11 cellular contexts compared by ENCODE assay signal in the genomic region with DNA sequence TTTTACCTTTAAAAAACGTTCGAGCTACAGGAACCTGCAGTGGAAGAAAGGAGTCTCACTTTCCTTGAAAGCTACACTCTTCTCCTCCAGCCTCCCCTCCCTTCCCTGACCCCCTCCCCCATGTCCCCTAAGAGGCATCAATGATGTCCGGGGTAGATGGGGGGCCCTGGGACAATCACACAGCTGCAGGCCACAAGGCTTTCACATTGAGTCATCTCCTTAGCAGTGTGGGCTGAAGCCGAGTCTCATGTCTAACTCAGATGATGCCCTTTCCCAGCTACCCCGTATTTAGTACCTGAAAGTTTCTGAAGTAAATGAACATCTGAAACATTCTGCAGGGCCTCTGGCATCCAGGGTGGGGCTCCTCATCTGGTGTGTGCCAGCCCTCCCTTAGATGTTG. TPM values are rescaled to one million over a fixed set of nuclear protein-coding genes. Genes with fewer than 3 reads are reported as not detected.
DNase-seq lines count a peak whose midpoint lies in the region; ATAC-seq lines count a peak whose summit lies in the region.
"Had no signal": no experiment of that assay in that cellular context is flagged by ENCODE, and none has a peak within 500 bp of the region (broad histone marks: within the 10 kb centered on the region; RNA-seq: fewer than 3 reads in every experiment).

No MANE protein-coding gene starts in this region.

- H3K27ac Mint-ChIP-seq in activated CD8-positive, alpha-beta memory T cell treated with anti-CD3 and anti-CD28 coated beads, Interleukin-2, amount 10 ng/mL, durations not matched to agents 7 days and 5 days, result no peak overlapping the region
- H3K27ac Mint-ChIP-seq in stimulated activated memory B cell treated with anti-CD40 and anti-IgM and Interleukin-4, amounts not matched to agents 10 μg/mL and 1 μg/mL and 100 μg/mL, for 72 hours, result no peak overlapping the region
- peak overlapping the region in 2 of 8 donors; percentile 17 to 19 for H3K27ac Mint-ChIP-seq in CD8-positive, alpha-beta memory T cell
- H3K27ac Mint-ChIP-seq: dendritic cell treated with granulocyte-macrophage colony-stimulating factor and Interleukin-4, amounts not matched to agents 40 ng/mL and 50 ng/mL, for 4 days had no signal

- no peaks in the 10 kb centered on the region for H3K27me3 ChIP-seq in CD8-positive, alpha-beta memory T cell (ENCODE audit: insufficient read depth, low read length, poor library complexity, severe bottlenecking)

- DNase-seq in activated CD8-positive, alpha-beta memory T cell treated with anti-CD3 and anti-CD28 coated beads, Interleukin-2, amount 10 ng/mL, durations not matched to agents 7 days and 5 days, result peak; percentile 82
- no peak for DNase-seq in activated CD8-positive, alpha-beta memory T cell treated with anti-CD3 and anti-CD28 coated beads, Interleukin-2, amount 50 U/mL, for 4 hours
- DNase-seq in RPMI7951 (ENCODE audit: low read depth) (peak; percentile 55), germinal center (ENCODE audit: low spot score) (no peak), NCI-H2196 (lab: John Stamatoyannopoulos, UW; ENCODE audit: unreplicated experiment) (no peak)
- no peak for DNase-seq in CD8-positive, alpha-beta memory T cell

- H3K4me1 Mint-ChIP-seq in activated CD8-positive, alpha-beta memory T cell treated with anti-CD3 and anti-CD28 coated beads, Interleukin-2, amount 10 ng/mL, durations not matched to agents 7 days and 5 days, result peaks cover 58% of the 10 kb centered on the region
- peaks cover 67% of the 10 kb centered on the region for H3K4me1 Mint-ChIP-seq in stimulated activated memory B cell treated with anti-CD40 and anti-IgM and Interleukin-4, amounts not matched to agents 10 μg/mL and 1 μg/mL and 100 μg/mL, for 72 hours
- H3K4me1 Mint-ChIP-seq in CD8-positive, alpha-beta memory T cell, result peaks cover 65 to 74% (median 71%) of the 10 kb centered on the region in 3 donors

- H3K4me3 Mint-ChIP-seq in activated CD8-positive, alpha-beta memory T cell treated with anti-CD3 and anti-CD28 coated beads, Interleukin-2, amount 10 ng/mL, durations not matched to agents 7 days and 5 days, result no peak overlapping the region
- H3K4me3 Mint-ChIP-seq in stimulated activated memory B cell treated with anti-CD40 and anti-IgM and Interleukin-4, amounts not matched to agents 10 μg/mL and 1 μg/mL and 100 μg/mL, for 72 hours, result no peak overlapping the region
- H3K4me3 Mint-ChIP-seq in CD8-positive, alpha-beta memory T cell, result peak overlapping the region in 1 of 7 donors; percentile 15
- H3K4me3 Mint-ChIP-seq: dendritic cell treated with granulocyte-macrophage colony-stimulating factor and Interleukin-4, amounts not matched to agents 40 ng/mL and 50 ng/mL, for 4 days had no signal

- no peaks in the 10 kb centered on the region for H3K9me3 ChIP-seq in CD8-positive, alpha-beta memory T cell (ENCODE audit: low read length)

- CTCF ChIA-PET in activated CD8-positive, alpha-beta memory T cell treated with anti-CD3 and anti-CD28 coated beads, Interleukin-2, amount 10 ng/mL, durations not matched to agents 7 days and 5 days (lab: Charles Lee), result interaction anchor here (0.9 to 2.0 kb wide), 4 partner anchors 10 to 115 kb away, joined by 3 to 7 read pairs (median 3); no protein-coding TSS in a partner anchor
- CTCF ChIA-PET in CD8-positive, alpha-beta memory T cell (lab: Charles Lee), result interaction anchor here (0.8 to 1.1 kb wide), 2 partner anchors 24 to 244 kb away, joined by 3 read pairs; no protein-coding TSS in a partner anchor

- H3K9me3 Mint-ChIP-seq in activated CD8-positive, alpha-beta memory T cell treated with anti-CD3 and anti-CD28 coated beads, Interleukin-2, amount 10 ng/mL, durations not matched to agents 7 days and 5 days (ENCODE audit: low read depth), result no peaks in the 10 kb centered on the region
- no peaks in the 10 kb centered on the region for H3K9me3 Mint-ChIP-seq in stimulated activated memory B cell treated with anti-CD40 and anti-IgM and Interleukin-4, amounts not matched to agents 10 μg/mL and 1 μg/mL and 100 μg/mL, for 72 hours
- no peaks in the 10 kb centered on the region for H3K9me3 Mint-ChIP-seq in CD8-positive, alpha-beta memory T cell
- H3K9me3 Mint-ChIP-seq: dendritic cell treated with granulocyte-macrophage colony-stimulating factor and Interleukin-4, amounts not matched to agents 40 ng/mL and 50 ng/mL, for 4 days had no signal

- H3K27ac ChIP-seq in CD8-positive, alpha-beta memory T cell (ENCODE audit: low read depth, low read length), result no peak overlapping the region
- H3K27ac ChIP-seq: RWPE1 had no signal

- H3K4me1 ChIP-seq in CD8-positive, alpha-beta memory T cell (ENCODE audit: insufficient read depth, low read length), result peaks cover 32% of the 10 kb centered on the region

- POLR2A ChIA-PET in CD8-positive, alpha-beta memory T cell (lab: Charles Lee), result no interaction called here

- peaks cover 68% of the 10 kb centered on the region for H3K27me3 Mint-ChIP-seq in activated CD8-positive, alpha-beta memory T cell treated with anti-CD3 and anti-CD28 coated beads, Interleukin-2, amount 10 ng/mL, durations not matched to agents 7 days and 5 days
- H3K27me3 Mint-ChIP-seq in stimulated activated memory B cell treated with anti-CD40 and anti-IgM and Interleukin-4, amounts not matched to agents 10 μg/mL and 1 μg/mL and 100 μg/mL, for 72 hours, result no peaks in the 10 kb centered on the region
- no peaks in the 10 kb centered on the region for H3K27me3 Mint-ChIP-seq in CD8-positive, alpha-beta memory T cell

- peak; percentile 74 for ATAC-seq in activated CD8-positive, alpha-beta memory T cell treated with anti-CD3 and anti-CD28 coated beads, Interleukin-2, amount 10 ng/mL, durations not matched to agents 7 days and 5 days
- ATAC-seq in HG02623 (IDR thresholded peaks at IDR 0.05; ENCODE audit: unreplicated experiment), result peak; percentile 80
- peak; percentile 91 for ATAC-seq in stimulated activated memory B cell treated with anti-CD40 and anti-IgM and Interleukin-4, amounts not matched to agents 10 μg/mL and 1 μg/mL and 100 μg/mL, for 72 hours

- no peak overlapping the region for H3K4me3 ChIP-seq in CD8-positive, alpha-beta memory T cell (ENCODE audit: low read length)

- H3K36me3 Mint-ChIP-seq in activated CD8-positive, alpha-beta memory T cell treated with anti-CD3 and anti-CD28 coated beads, Interleukin-2, amount 10 ng/mL, durations not matched to agents 7 days and 5 days, result no peaks in the 10 kb centered on the region
- no peaks in the 10 kb centered on the region for H3K36me3 Mint-ChIP-seq in stimulated activated memory B cell treated with anti-CD40 and anti-IgM and Interleukin-4, amounts not matched to agents 10 μg/mL and 1 μg/mL and 100 μg/mL, for 72 hours
- H3K36me3 Mint-ChIP-seq in CD8-positive, alpha-beta memory T cell, result no peaks in the 10 kb centered on the region

- H3K36me3 ChIP-seq in CD8-positive, alpha-beta memory T cell (ENCODE audit: insufficient read depth, low read length), result no peaks in the 10 kb centered on the region

RNA-seq across cellular contexts. Expression of gene GPR25, which starts 6.3 kb away (rescaled TPM):
- total RNA-seq in activated CD8-positive, alpha-beta memory T cell treated with anti-CD3 and anti-CD28 coated beads, Interleukin-2, amount 10 ng/mL, durations not matched to agents 7 days and 5 days, result under 1 TPM in 1 of 2 experiments, not detected in 1; 0.35 TPM
- not detected in 2 replicates for total RNA-seq in RPMI7951 (2014; rRNA removed; shearing (Covaris generic))
- total RNA-seq in CD8-positive, alpha-beta memory T cell, result under 1 TPM; 0.18 to 0.44 TPM
- 34.0 TPM for polyA plus RNA-seq in CD8-positive, alpha-beta memory T cell
- polyA plus RNA-seq: neural cell had no signal

RNA-seq across cellular contexts. Expression of gene INAVA, which starts 28.2 kb away (rescaled TPM):
- total RNA-seq in activated CD8-positive, alpha-beta memory T cell treated with anti-CD3 and anti-CD28 coated beads, Interleukin-2, amount 10 ng/mL, durations not matched to agents 7 days and 5 days, result 1 to 10 TPM in 1 of 2 experiments, under 1 TPM in 1; 0.15 to 2.6 TPM
- 18.0 and 19.9 TPM in 2 replicates for total RNA-seq in RPMI7951 (2014; rRNA removed; shearing (Covaris generic))
- total RNA-seq in CD8-positive, alpha-beta memory T cell, result under 1 TPM; 0.09 to 0.24 TPM
- 0.37 TPM for polyA plus RNA-seq in CD8-positive, alpha-beta memory T cell

Comparison
In these comparisons a context has a peak if more than half of its experiments do, and no peak if none do; other contexts are left out.
1. DNase-seq: peak in activated CD8-positive, alpha-beta memory T cell treated with anti-CD3 and anti-CD28 coated beads, Interleukin-2, amount 10 ng/mL, durations not matched to agents 7 days and 5 days (single experiment) and RPMI7951 (single experiment); none in activated CD8-positive, alpha-beta memory T cell treated with anti-CD3 and anti-CD28 coated beads, Interleukin-2, amount 50 U/mL, for 4 hours (single experiment), CD8-positive, alpha-beta memory T cell (0 of 5), germinal center (single experiment) and NCI-H2196 (single experiment).
2. Peak in every context shown above with its lines, with median percentiles within 50 percentile points of each other: ATAC-seq.